Comparison of ENCODE assay signal across 17 cellular contexts in genomic region chr17:62666801-62667591, GRCh38.
"Had no signal": no experiment of that assay in that cellular context is flagged by ENCODE, and none has a peak within 500 bp of the region (broad histone marks: within the 10 kb centered on the region; RNA-seq: fewer than 3 reads in every experiment).

No MANE protein-coding gene starts in this region.

- DNase-seq: activated CD4-positive, alpha-beta memory T cell treated with anti-CD3 and anti-CD28 coated beads for 36 hours; activated CD4-positive, alpha-beta T cell treated with anti-CD3 and anti-CD28 coated beads for 4 hours; activated CD4-positive, CD25-positive, alpha-beta regulatory T cell; activated T-cell treated with anti-CD3 and anti-CD28 coated beads, Interleukin-2, amount 50 U/mL, for 48 hours; erythroblast; foreskin melanocyte; mammary epithelial cell; small intestine; stimulated activated CD4-positive, alpha-beta T cell treated with anti-CD3 and anti-CD28 coated beads, Interleukin-15, amount 100 ng/mL, for 24 hours; stimulated activated naive B cell treated with anti-CD40 and anti-IgM and Interleukin-4, amounts not matched to agents 10 μg/mL and 1 μg/mL and 100 μg/mL, for 72 hours; SW 1271; T-helper 17 cell had no signal

- H3K36me3 ChIP-seq: right lobe of liver had no signal

- H3K27ac ChIP-seq: left lung, parathyroid adenoma, right lobe of liver, thoracic aorta had no signal

- H3K9me3 ChIP-seq: left lung, right lobe of liver, thoracic aorta had no signal

- FAIRE-seq: endometrium, small intestine had no signal

- H3K4me1 ChIP-seq: left lung, right lobe of liver had no signal

- H3K9ac ChIP-seq: parathyroid adenoma had no signal

- H3K4me3 ChIP-seq: left lung, right lobe of liver, thoracic aorta had no signal

- ATAC-seq: left lung; stimulated activated naive B cell treated with anti-CD40 and anti-IgM and Interleukin-4, amounts not matched to agents 10 μg/mL and 1 μg/mL and 100 μg/mL, for 72 hours; T-helper 17 cell had no signal
